ENCODE assay signal across 8 cellular contexts in the genomic region with DNA sequence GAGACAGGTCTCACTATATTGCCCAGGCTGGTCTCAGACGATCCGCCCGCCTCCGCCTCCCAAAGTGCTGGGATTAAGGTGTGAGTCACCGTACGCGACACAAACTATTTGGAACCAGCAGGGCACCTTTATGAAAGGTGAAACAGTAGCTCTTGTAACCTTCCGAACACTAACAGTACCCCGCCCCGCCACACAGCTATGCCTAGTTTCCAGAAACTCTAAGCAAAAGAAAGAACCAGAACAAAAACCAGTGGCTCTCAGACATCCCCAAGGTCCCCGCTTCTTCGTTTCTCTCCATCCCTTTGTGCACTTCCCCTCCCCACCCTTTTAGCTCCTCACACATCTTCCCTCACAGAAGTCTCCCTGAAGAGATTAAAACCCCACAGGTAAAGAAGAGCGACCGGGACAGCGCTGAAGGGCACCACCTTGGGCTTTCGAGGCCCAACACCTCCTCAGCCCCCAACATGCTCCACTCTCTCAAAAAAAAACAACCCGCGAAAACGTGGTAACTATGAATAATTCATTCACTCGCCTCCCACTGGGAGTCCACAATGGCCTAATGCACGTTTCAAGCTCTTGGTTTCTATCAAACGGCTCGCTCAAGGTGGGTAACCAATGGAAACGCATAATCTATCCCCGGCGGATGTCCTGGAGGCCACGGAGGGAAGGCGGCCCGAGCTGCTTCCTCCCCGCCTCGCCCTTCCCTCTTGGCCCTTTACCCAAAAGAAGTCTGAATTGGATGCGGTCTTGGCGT. TPM values are rescaled to one million over a fixed set of nuclear protein-coding genes. Genes with fewer than 3 reads are reported as not detected.
DNase-seq lines count a peak whose midpoint lies in the region; ATAC-seq and TF ChIP-seq lines count a peak whose summit lies in the region.

No MANE protein-coding gene starts in this region.

- peak overlapping the region; percentile 77 for H3K4me3 ChIP-seq in BE2C (ENCODE audit: low read depth, low read length)
- peak overlapping the region; percentile 98 for H3K4me3 ChIP-seq in lower lobe of right lung

- H3K9me3 ChIP-seq in BE2C (no peaks in the 10 kb centered on the region), lower lobe of right lung (no peaks in the 10 kb centered on the region)

- ATAC-seq in GM19328 (IDR thresholded peaks at IDR 0.05; ENCODE audit: unreplicated experiment) (peak; percentile 24), HG03439 (IDR thresholded peaks at IDR 0.05; ENCODE audit: unreplicated experiment) (peak; percentile 8), lower lobe of right lung (peak; percentile 47 to 49)
- ATAC-seq in stimulated activated naive CD8-positive, alpha-beta T cell treated with anti-CD3 and anti-CD28 coated beads, Interleukin-15, Interleukin-2, amounts not matched to agents 100 U/mL and 50 U/mL, for 24 hours = peak; percentile 41

- H3K27me3 ChIP-seq in BE2C = no peaks in the 10 kb centered on the region
- no peaks in the 10 kb centered on the region for H3K27me3 ChIP-seq in lower lobe of right lung (ENCODE audit: low read depth)

- TF ChIP-seq CTCF in BE2C (IDR thresholded peaks at IDR 0.05; ENCODE audit: low read depth, low read length) = no peak
- no peak for TF ChIP-seq CTCF in lower lobe of right lung (IDR thresholded peaks at IDR 0.05)

- intact Hi-C loops in lower lobe of right lung (cut with DNase I) = no loop called here

- peak; percentile 26 for DNase-seq in BE2C
- peak; percentile 76 for DNase-seq in SW480 (ENCODE audit: low spot score)
- DNase-seq in lower lobe of right lung = peak; percentile 53
- peak; percentile 55 for DNase-seq in stimulated activated naive CD8-positive, alpha-beta T cell treated with anti-CD3 and anti-CD28 coated beads, Interleukin-15, Interleukin-2, amounts not matched to agents 100 U/mL and 50 U/mL, for 24 hours
- DNase-seq in cerebellar nuclear complex (lab: John Stamatoyannopoulos, UW) = no peak

- peak overlapping the region; percentile 94 for H3K27ac ChIP-seq in cingulate gyrus (ENCODE audit: low read depth, low read length)
- peak overlapping the region; percentile 98 for H3K27ac ChIP-seq in lower lobe of right lung

- H3K36me3 ChIP-seq in BE2C (peaks cover 14% of the 10 kb centered on the region), lower lobe of right lung (peaks cover 44% of the 10 kb centered on the region)

- H3K4me1 ChIP-seq in BE2C (no peaks in the 10 kb centered on the region), lower lobe of right lung (peaks cover 72% of the 10 kb centered on the region)

RNA-seq across cellular contexts. Expression of gene BAG5, which starts 0.9 kb away (rescaled TPM):
- 54.9 TPM for polyA plus RNA-seq in BE2C (2012; ENCODE audit: insufficient read depth, insufficient read length, low read depth)
- 29.8 TPM for total RNA-seq in lower lobe of right lung

RNA-seq across cellular contexts. Expression of gene COA8, which starts 1.2 kb away (rescaled TPM):
- polyA plus RNA-seq in BE2C (2012; ENCODE audit: insufficient read depth, insufficient read length, low read depth) = 43.8 TPM
- total RNA-seq in lower lobe of right lung = 33.0 TPM

RNA-seq across cellular contexts. Expression of gene TRMT61A, which starts 32.6 kb away (rescaled TPM):
- 137 TPM for polyA plus RNA-seq in BE2C (2012; ENCODE audit: insufficient read depth, insufficient read length, low read depth)
- 11.0 TPM for total RNA-seq in lower lobe of right lung

RNA-seq across cellular contexts. Expression of gene CKB, which starts 38.9 kb away (rescaled TPM):
- 1,667 TPM for polyA plus RNA-seq in BE2C (2012; ENCODE audit: insufficient read depth, insufficient read length, low read depth)
- 115 TPM for total RNA-seq in lower lobe of right lung

Comparison
In these comparisons a context has a peak if more than half of its experiments do, and no peak if none do; other contexts are left out.
1. DNase-seq: peak in BE2C (single experiment), SW480 (single experiment), lower lobe of right lung (single experiment) and stimulated activated naive CD8-positive, alpha-beta T cell treated with anti-CD3 and anti-CD28 coated beads, Interleukin-15, Interleukin-2, amounts not matched to agents 100 U/mL and 50 U/mL, for 24 hours (single experiment); none in cerebellar nuclear complex (0 of 2).
2. Peak in every context shown above with its lines, with median percentiles within 50 percentile points of each other: ATAC-seq.